24 cellular contexts compared by ENCODE assay signal in the genomic region with DNA sequence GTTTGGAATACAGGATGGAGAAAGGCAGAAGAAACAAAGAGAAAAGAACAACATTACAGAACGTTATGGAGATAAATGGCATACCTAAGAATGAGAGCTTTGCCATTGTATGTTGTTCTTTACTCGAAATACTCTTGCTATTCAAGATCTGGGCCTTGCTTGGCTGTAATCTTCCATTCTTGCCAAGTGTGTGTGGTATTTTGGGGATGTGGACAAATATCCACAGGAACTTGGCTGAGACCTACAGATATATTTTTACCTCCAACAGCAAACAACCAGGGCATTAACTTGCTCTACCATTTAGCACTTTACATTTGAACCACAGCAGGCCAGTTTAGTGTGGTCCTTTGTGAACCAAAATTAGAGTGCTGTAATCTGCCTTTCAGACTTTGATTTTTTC.
"Had no signal": no experiment of that assay in that cellular context is flagged by ENCODE, and none has a peak within 500 bp of the region (broad histone marks: within the 10 kb centered on the region; RNA-seq: fewer than 3 reads in every experiment).

No MANE protein-coding gene starts in this region.

- H3K36me3 ChIP-seq: gastroesophageal sphincter, heart left ventricle, pancreas, vagina had no signal

- H3K4me3 ChIP-seq: body of pancreas, gastroesophageal sphincter, heart left ventricle, lung, pancreas, smooth muscle cell, vagina had no signal

- H3K9me3 ChIP-seq: body of pancreas, gastroesophageal sphincter, heart left ventricle, pancreas, vagina had no signal

- ATAC-seq: activated T-helper 17 cell treated with anti-CD3 and anti-CD28 coated beads, Interleukin-2, amount 50 U/mL, for 72 hours; body of pancreas; gastroesophageal sphincter; natural killer cell treated with Interleukin-12 subunit alpha and Interleukin-12 subunit beta and Interleukin-15 and Interleukin-18, amount 100 ng/mL, for 72 hours; pancreas; sciatic nerve; SK-N-SH treated with all-trans-retinoic acid at 6 μM for 48 hours; stimulated activated memory B cell treated with anti-CD40 and anti-IgM and Interleukin-4, amounts not matched to agents 10 μg/mL and 1 μg/mL and 100 μg/mL, for 72 hours had no signal

- H3K9me3 Mint-ChIP-seq: type B pancreatic cell had no signal

- H3K27ac ChIP-seq: body of pancreas, gastroesophageal sphincter, heart left ventricle, pancreas, vagina had no signal

- H3K36me3 Mint-ChIP-seq: activated naive CD8-positive, alpha-beta T cell; mesothelial cell of epicardium; natural killer cell treated with Interleukin-12 subunit alpha and Interleukin-12 subunit beta and Interleukin-15 and Interleukin-18, amount 100 ng/mL, for 72 hours; stimulated activated memory B cell treated with anti-CD40 and anti-IgM and Interleukin-4, amounts not matched to agents 10 μg/mL and 1 μg/mL and 100 μg/mL, for 72 hours; type B pancreatic cell had no signal

- H3K4me3 Mint-ChIP-seq: activated naive CD8-positive, alpha-beta T cell; activated T-cell treated with anti-CD3 and anti-CD28 coated beads, Interleukin-2, amount 50 U/mL, for 24 hours; activated T-helper 17 cell treated with anti-CD3 and anti-CD28 coated beads, Interleukin-2, amount 50 U/mL, for 72 hours; mesothelial cell of epicardium; natural killer cell treated with Interleukin-12 subunit alpha and Interleukin-12 subunit beta and Interleukin-15 and Interleukin-18, amount 100 ng/mL, for 72 hours; stimulated activated memory B cell treated with anti-CD40 and anti-IgM and Interleukin-4, amounts not matched to agents 10 μg/mL and 1 μg/mL and 100 μg/mL, for 72 hours; type B pancreatic cell had no signal

- H3K27ac Mint-ChIP-seq: activated naive CD8-positive, alpha-beta T cell; activated T-cell treated with anti-CD3 and anti-CD28 coated beads, Interleukin-2, amount 50 U/mL, for 24 hours; activated T-helper 17 cell treated with anti-CD3 and anti-CD28 coated beads, Interleukin-2, amount 50 U/mL, for 72 hours; mesothelial cell of epicardium; natural killer cell treated with Interleukin-12 subunit alpha and Interleukin-12 subunit beta and Interleukin-15 and Interleukin-18, amount 100 ng/mL, for 72 hours; stimulated activated memory B cell treated with anti-CD40 and anti-IgM and Interleukin-4, amounts not matched to agents 10 μg/mL and 1 μg/mL and 100 μg/mL, for 72 hours; type B pancreatic cell had no signal

- H3K27me3 ChIP-seq: body of pancreas, gastroesophageal sphincter, heart left ventricle, pancreas, vagina had no signal

- H3K4me2 ChIP-seq: smooth muscle cell had no signal

- H3K27me3 Mint-ChIP-seq: activated naive CD8-positive, alpha-beta T cell; activated T-cell treated with anti-CD3 and anti-CD28 coated beads, Interleukin-2, amount 50 U/mL, for 24 hours; activated T-helper 17 cell treated with anti-CD3 and anti-CD28 coated beads, Interleukin-2, amount 50 U/mL, for 72 hours; natural killer cell treated with Interleukin-12 subunit alpha and Interleukin-12 subunit beta and Interleukin-15 and Interleukin-18, amount 100 ng/mL, for 72 hours; stimulated activated memory B cell treated with anti-CD40 and anti-IgM and Interleukin-4, amounts not matched to agents 10 μg/mL and 1 μg/mL and 100 μg/mL, for 72 hours; type B pancreatic cell had no signal

- H3K4me1 ChIP-seq: body of pancreas, gastroesophageal sphincter, heart left ventricle, pancreas, vagina had no signal

- DNase-seq: activated CD4-positive, alpha-beta T cell treated with anti-CD3 and anti-CD28 coated beads for 1 hour; activated CD4-positive, alpha-beta T cell treated with anti-CD3 and anti-CD28 coated beads, Interleukin-2, amount 50 U/mL, for 4 hours; activated CD8-positive, alpha-beta memory T cell treated with anti-CD3 and anti-CD28 coated beads for 24 hours; activated CD8-positive, alpha-beta memory T cell treated with anti-CD3 and anti-CD28 coated beads, Interleukin-2, amount 50 U/mL, for 4 hours; activated T-cell treated with anti-CD3 and anti-CD28 coated beads, Interleukin-2, amount 50 U/mL, for 24 hours; body of pancreas; dermis blood vessel endothelial cell; effector CD8-positive, alpha-beta T cell; erythroblast; heart left ventricle; pancreas; stimulated activated CD4-positive, alpha-beta T cell treated with anti-CD3 and anti-CD28 coated beads, Interleukin-15, amount 100 ng/mL, for 24 hours had no signal

- H3K4me1 Mint-ChIP-seq: activated T-helper 17 cell treated with anti-CD3 and anti-CD28 coated beads, Interleukin-2, amount 50 U/mL, for 72 hours; stimulated activated memory B cell treated with anti-CD40 and anti-IgM and Interleukin-4, amounts not matched to agents 10 μg/mL and 1 μg/mL and 100 μg/mL, for 72 hours had no signal
